Comparison of ENCODE assay signal across 8 cellular contexts in genomic region chr1:45327644-45328515, GRCh38. TPM values are rescaled to one million over a fixed set of nuclear protein-coding genes. Genes with fewer than 3 reads are reported as not detected.
DNase-seq lines count a peak whose midpoint lies in the region; ATAC-seq, FAIRE-seq and TF ChIP-seq lines count a peak whose summit lies in the region.

No MANE protein-coding gene starts in this region.

- H3K4me1 ChIP-seq in A549 = peaks cover 36% of the 10 kb centered on the region

- WGBS in A549 (ENCODE audit: missing lambda C conversion rate) = 73% methylated on average over 3 of the region's 19 CpGs

- no peak for TF ChIP-seq POLR2A in A549 (IDR thresholded peaks at IDR 0.05; ENCODE audit: low read length)

- in situ Hi-C loops in G401 (cut with HindIII; ENCODE audit: low sequenced_read_pairs) = no loop called here

- peak overlapping the region; percentile 93 for H3K4me2 ChIP-seq in A549

- POLR2A ChIA-PET in A549 (lab: Yijun Ruan, JAX) = interaction anchor here (1.3 to 4.0 kb wide), 3 partner anchors 13 to 25 kb away, joined by 3 to 29 read pairs (median 7); partner anchors contain the start of genes MUTYH and TOE1

- DNase-seq in A549 (ENCODE audit: low read depth in 1 of 2, low spot score in 1 of 2) (no peak), G401 (ENCODE audit: low spot score) (peak; percentile 36), SK-N-DZ (ENCODE audit: low spot score) (peak; percentile 31), NCI-H2196 treated with DMSO at 0.1 percent for 48 hours (lab: John Stamatoyannopoulos, UW; ENCODE audit: unreplicated experiment) (no peak), head of caudate nucleus (no peak), H4 (ENCODE audit: low spot score) (no peak)

- H3K9me3 ChIP-seq in A549 (no peaks in the 10 kb centered on the region), iPS-18c (ENCODE audit: control insufficient read depth, insufficient read depth, low read length) (peaks cover 2% of the 10 kb centered on the region)

- intact Hi-C loops in head of caudate nucleus (cut with DNase I) = no loop called here

- TF ChIP-seq RAD21 in A549 (conservative IDR thresholded peaks at IDR 0.05 in 1 of 2, IDR thresholded peaks at IDR 0.05 in 1 of 2) = no peak

- H3K4me3 ChIP-seq in A549 (no peak overlapping the region), iPS-18c (ENCODE audit: insufficient read depth, low read depth, low read length) (peak overlapping the region; percentile 38; the same call in 1 of the 2 replicates)

- peak overlapping the region in 1 of 2 experiments; percentile 95; a peak in 2 of 6 replicates for H3K27ac ChIP-seq in A549

- FAIRE-seq in A549 (lab: Jason Lieb, UNC) = no peak

- CTCF ChIA-PET in A549 (lab: Yijun Ruan, JAX) = no interaction called here

- no peak for TF ChIP-seq CTCF in A549 (IDR thresholded peaks at IDR 0.05)

- no peak for TF ChIP-seq EP300 in A549 (IDR thresholded peaks at IDR 0.05)

- ATAC-seq in A549 (peak; percentile 30 to 39; a peak in 3 of 6 replicates), HG02938 (IDR thresholded peaks at IDR 0.05; ENCODE audit: unreplicated experiment) (no peak)

TF ChIP-seq in A549, 52 proteins besides CTCF, POLR2A, EP300 and RAD21:
- TF ChIP-seq E2F6 (IDR thresholded peaks at IDR 0.05; ENCODE audit: borderline replicate concordance, low read depth) (no peak), SMC3 (IDR thresholded peaks at IDR 0.05) (no peak), NPAS2 (CRISPR knock-in tag; IDR thresholded peaks at IDR 0.05; ENCODE audit: borderline replicate concordance) (no peak), RNF2 (IDR thresholded peaks at IDR 0.05; ENCODE audit: borderline replicate concordance, low read depth) (no peak), GATA3 (IDR thresholded peaks at IDR 0.05; ENCODE audit: borderline replicate concordance) (no peak), CBX2 (IDR thresholded peaks at IDR 0.05; ENCODE audit: borderline replicate concordance, low read depth) (no peak)
TF ChIP-seq in A549: peak in this region for 0.

RNA-seq across cellular contexts. Expression of gene HPDL, which starts 1.2 kb away (rescaled TPM):
- polyA plus RNA-seq in A549 (2011; rRNA removed) = 0.80 and 0.91 TPM in 2 replicates
- polyA plus RNA-seq in A549 (2012; cell fraction: cytosol; rRNA removed) = 5.3 and 7.2 TPM in 2 replicates
- polyA plus RNA-seq in A549 (2012; cell fraction: nucleus; rRNA removed) = 7.2 and 15.8 TPM in 2 replicates
- polyA plus RNA-seq in A549 (2017; fragmentation: RNase III; extraction: RNeasy Plus Mini Kit Qiagen cat#74134 plus additional on column Dnase treatment) = 2.8 to 3.8 TPM (median 2.8 TPM) in 3 replicates
- polyA minus RNA-seq in A549 (2011; rRNA and poly(A)+ RNA removed) = 0.97 and 1.1 TPM in 2 replicates
- total RNA-seq in G401 (2014; rRNA removed; shearing (Covaris generic)) = not detected in 2 replicates
- polyA plus RNA-seq in SK-N-DZ (2014; cell fraction: cytosol; rRNA removed) = 47.0 and 54.7 TPM in 2 replicates
- polyA plus RNA-seq in SK-N-DZ (2014; cell fraction: nucleus; rRNA removed) = 28.7 and 38.7 TPM in 2 replicates
- total RNA-seq in H4 (2014; rRNA removed; shearing (Covaris generic)) = not detected in 2 replicates

RNA-seq across cellular contexts. Expression of gene TOE1, which starts 12.1 kb away (rescaled TPM):
- polyA plus RNA-seq in A549 (2011; rRNA removed) = 13.3 and 14.9 TPM in 2 replicates
- 25.1 and 29.5 TPM in 2 replicates for polyA plus RNA-seq in A549 (2012; cell fraction: cytosol; rRNA removed)
- polyA plus RNA-seq in A549 (2012; cell fraction: nucleus; rRNA removed) = 28.6 and 29.7 TPM in 2 replicates
- polyA plus RNA-seq in A549 (2017; fragmentation: RNase III; extraction: RNeasy Plus Mini Kit Qiagen cat#74134 plus additional on column Dnase treatment) = 13.7 to 16.3 TPM (median 15.8 TPM) in 3 replicates
- 18.2 and 22.9 TPM in 2 replicates for polyA minus RNA-seq in A549 (2011; rRNA and poly(A)+ RNA removed)
- 21.4 and 25.0 TPM in 2 replicates for total RNA-seq in G401 (2014; rRNA removed; shearing (Covaris generic))
- polyA plus RNA-seq in SK-N-DZ (2014; cell fraction: cytosol; rRNA removed) = 25.4 and 32.1 TPM in 2 replicates
- 26.7 and 29.9 TPM in 2 replicates for polyA plus RNA-seq in SK-N-DZ (2014; cell fraction: nucleus; rRNA removed)
- total RNA-seq in H4 (2014; rRNA removed; shearing (Covaris generic)) = 37.1 and 42.0 TPM in 2 replicates

RNA-seq across cellular contexts. Expression of gene MUTYH, which starts 12.4 kb away (rescaled TPM):
- polyA plus RNA-seq in A549 (2011; rRNA removed) = 9.0 and 9.4 TPM in 2 replicates
- 17.0 and 18.4 TPM in 2 replicates for polyA plus RNA-seq in A549 (2012; cell fraction: cytosol; rRNA removed)
- polyA plus RNA-seq in A549 (2012; cell fraction: nucleus; rRNA removed) = 71.5 and 78.8 TPM in 2 replicates
- 12.4 to 15.2 TPM (median 12.6 TPM) in 3 replicates for polyA plus RNA-seq in A549 (2017; fragmentation: RNase III; extraction: RNeasy Plus Mini Kit Qiagen cat#74134 plus additional on column Dnase treatment)
- 7.8 and 9.1 TPM in 2 replicates for polyA minus RNA-seq in A549 (2011; rRNA and poly(A)+ RNA removed)
- total RNA-seq in G401 (2014; rRNA removed; shearing (Covaris generic)) = 20.7 and 29.5 TPM in 2 replicates
- polyA plus RNA-seq in SK-N-DZ (2014; cell fraction: cytosol; rRNA removed) = 48.8 and 50.5 TPM in 2 replicates
- 267 and 319 TPM in 2 replicates for polyA plus RNA-seq in SK-N-DZ (2014; cell fraction: nucleus; rRNA removed)
- 11.3 TPM in 2 replicates for total RNA-seq in H4 (2014; rRNA removed; shearing (Covaris generic))

Comparison
In these comparisons a context has a peak if more than half of its experiments do, and no peak if none do; other contexts are left out.
1. DNase-seq: peak in G401 (single experiment) and SK-N-DZ (single experiment); none in A549 (0 of 2), NCI-H2196 treated with DMSO at 0.1 percent for 48 hours (single experiment), head of caudate nucleus (0 of 42) and H4 (single experiment).